ENCODE assay signal across 1 cellular context in the genomic region with DNA sequence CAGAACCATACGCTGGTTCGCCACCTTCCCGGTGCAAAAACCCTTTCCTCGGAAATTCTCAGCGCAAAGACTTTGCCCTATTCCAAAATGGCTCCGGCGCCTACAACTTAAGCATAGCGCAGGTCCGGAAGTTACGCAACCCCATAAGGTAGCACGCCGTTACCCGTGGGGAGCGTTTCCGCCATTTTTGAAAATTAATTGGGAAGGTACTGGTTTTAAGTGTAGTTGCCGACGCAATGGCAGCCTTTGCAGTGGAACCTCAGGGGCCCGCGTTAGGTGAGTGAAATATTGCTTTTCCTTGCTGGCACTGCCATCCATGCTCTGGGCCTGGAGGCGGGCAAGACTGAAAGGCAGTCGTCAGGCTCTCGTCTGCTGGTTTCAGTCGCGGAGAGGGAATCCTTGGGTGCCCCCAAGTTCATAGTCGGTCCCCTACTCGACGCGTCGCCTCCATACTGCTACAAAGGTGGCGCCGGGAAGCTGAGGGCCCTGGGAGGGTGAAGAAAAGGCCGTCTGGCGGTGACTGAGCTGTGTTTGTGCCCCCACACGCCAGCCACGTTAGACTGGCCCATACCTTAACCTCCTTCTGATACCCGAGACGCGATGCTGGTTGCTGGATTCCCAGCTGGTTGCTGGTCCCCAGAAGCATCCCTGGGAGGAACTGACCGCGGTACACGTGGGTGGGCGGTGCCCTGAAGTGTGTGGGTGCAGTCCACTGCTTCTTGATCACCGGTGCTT.
A peak's percentile ranks its signal among the peaks of the same experiment; 100 is the strongest.
TF ChIP-seq lines count a peak whose summit lies in the region.

A gene with protein sequence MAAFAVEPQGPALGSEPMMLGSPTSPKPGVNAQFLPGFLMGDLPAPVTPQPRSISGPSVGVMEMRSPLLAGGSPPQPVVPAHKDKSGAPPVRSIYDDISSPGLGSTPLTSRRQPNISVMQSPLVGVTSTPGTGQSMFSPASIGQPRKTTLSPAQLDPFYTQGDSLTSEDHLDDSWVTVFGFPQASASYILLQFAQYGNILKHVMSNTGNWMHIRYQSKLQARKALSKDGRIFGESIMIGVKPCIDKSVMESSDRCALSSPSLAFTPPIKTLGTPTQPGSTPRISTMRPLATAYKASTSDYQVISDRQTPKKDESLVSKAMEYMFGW (plus strand): TSS at position 222 of the 735 bp plus-strand sequence. CDS start 15 bp downstream, at position 237.

TF ChIP-seq in GM12878, 131 proteins besides CTCF, POLR2A, EP300 and RAD21 (continued from another document and continues in another):
- TF ChIP-seq, protein P1, sequence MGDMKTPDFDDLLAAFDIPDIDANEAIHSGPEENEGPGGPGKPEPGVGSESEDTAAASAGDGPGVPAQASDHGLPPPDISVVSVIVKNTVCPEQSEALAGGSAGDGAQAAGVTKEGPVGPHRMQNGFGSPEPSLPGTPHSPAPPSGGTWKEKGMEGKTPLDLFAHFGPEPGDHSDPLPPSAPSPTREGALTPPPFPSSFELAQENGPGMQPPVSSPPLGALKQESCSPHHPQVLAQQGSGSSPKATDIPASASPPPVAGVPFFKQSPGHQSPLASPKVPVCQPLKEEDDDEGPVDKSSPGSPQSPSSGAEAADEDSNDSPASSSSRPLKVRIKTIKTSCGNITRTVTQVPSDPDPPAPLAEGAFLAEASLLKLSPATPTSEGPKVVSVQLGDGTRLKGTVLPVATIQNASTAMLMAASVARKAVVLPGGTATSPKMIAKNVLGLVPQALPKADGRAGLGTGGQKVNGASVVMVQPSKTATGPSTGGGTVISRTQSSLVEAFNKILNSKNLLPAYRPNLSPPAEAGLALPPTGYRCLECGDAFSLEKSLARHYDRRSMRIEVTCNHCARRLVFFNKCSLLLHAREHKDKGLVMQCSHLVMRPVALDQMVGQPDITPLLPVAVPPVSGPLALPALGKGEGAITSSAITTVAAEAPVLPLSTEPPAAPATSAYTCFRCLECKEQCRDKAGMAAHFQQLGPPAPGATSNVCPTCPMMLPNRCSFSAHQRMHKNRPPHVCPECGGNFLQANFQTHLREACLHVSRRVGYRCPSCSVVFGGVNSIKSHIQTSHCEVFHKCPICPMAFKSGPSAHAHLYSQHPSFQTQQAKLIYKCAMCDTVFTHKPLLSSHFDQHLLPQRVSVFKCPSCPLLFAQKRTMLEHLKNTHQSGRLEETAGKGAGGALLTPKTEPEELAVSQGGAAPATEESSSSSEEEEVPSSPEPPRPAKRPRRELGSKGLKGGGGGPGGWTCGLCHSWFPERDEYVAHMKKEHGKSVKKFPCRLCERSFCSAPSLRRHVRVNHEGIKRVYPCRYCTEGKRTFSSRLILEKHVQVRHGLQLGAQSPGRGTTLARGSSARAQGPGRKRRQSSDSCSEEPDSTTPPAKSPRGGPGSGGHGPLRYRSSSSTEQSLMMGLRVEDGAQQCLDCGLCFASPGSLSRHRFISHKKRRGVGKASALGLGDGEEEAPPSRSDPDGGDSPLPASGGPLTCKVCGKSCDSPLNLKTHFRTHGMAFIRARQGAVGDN (IDR thresholded peaks at IDR 0.05): peak; percentile 52; the same call in 1 of the 2 replicates
- TF ChIP-seq DPF2 (IDR thresholded peaks at IDR 0.05) (0 out of 2 replicates have a peak, but pooled peaks have one; percentile 38), RUNX3 (IDR thresholded peaks at IDR 0.05; ENCODE audit: low read length) (peak; percentile 78), BRCA1 (IDR thresholded peaks at IDR 0.05; ENCODE audit: low read depth, low read length) (no peak), SMAD5 (IDR thresholded peaks at IDR 0.05; ENCODE audit: low read depth) (peak; percentile 38; the same call in 1 of the 2 replicates), PML (IDR thresholded peaks at IDR 0.05; ENCODE audit: low read length) (peak; percentile 68; the same call in 1 of the 2 replicates), FOS (IDR thresholded peaks at IDR 0.05; ENCODE audit: borderline replicate concordance, extremely low read depth, insufficient read length) (no peak), STAT3 (IDR thresholded peaks at IDR 0.05; ENCODE audit: low read depth, low read length) (no peak), YY1 (IDR thresholded peaks at IDR 0.05; ENCODE audit: low read depth, low read length) (peak; percentile 100), WRNIP1 (IDR thresholded peaks at IDR 0.05; ENCODE audit: borderline replicate concordance, low read depth, low read length) (no peak), ETV6 (conservative IDR thresholded peaks at IDR 0.05 in 1 of 2, IDR thresholded peaks at IDR 0.05 in 1 of 2; ENCODE audit: borderline replicate concordance in 1 of 2, low read depth in 1 of 2) (no peak), HDAC2 (IDR thresholded peaks at IDR 0.05) (0 out of 2 replicates have a peak, but pooled peaks have one; percentile 25), ZNF24 (IDR thresholded peaks at IDR 0.05) (0 out of 2 replicates have a peak, but pooled peaks have one; percentile 7), CREM (IDR thresholded peaks at IDR 0.05; ENCODE audit: low read depth) (peak; percentile 86), CHD2 (IDR thresholded peaks at IDR 0.05; ENCODE audit: borderline replicate concordance, low read depth, low read length) (peak; percentile 40; the same call in 1 of the 2 replicates), HDGF (IDR thresholded peaks at IDR 0.05) (no peak), LARP7 (IDR thresholded peaks at IDR 0.05) (0 out of 2 replicates have a peak, but pooled peaks have one; percentile 48), ASH2L (IDR thresholded peaks at IDR 0.05; ENCODE audit: borderline replicate concordance, low read depth) (0 out of 2 replicates have a peak, but pooled peaks have one; percentile 26), SPI1 (IDR thresholded peaks at IDR 0.05; ENCODE audit: borderline replicate concordance, insufficient read depth, low read depth, low read length) (peak; percentile 91), NR2C1 (IDR thresholded peaks at IDR 0.05) (peak; percentile 53; the same call in 1 of the 2 replicates), NFYA (IDR thresholded peaks at IDR 0.05; ENCODE audit: borderline replicate concordance, low read depth, low read length) (no peak), CREB1 (IDR thresholded peaks at IDR 0.05; ENCODE audit: low read depth) (peak; percentile 94), JUNB (IDR thresholded peaks at IDR 0.05) (no peak), CBX5 (IDR thresholded peaks at IDR 0.05; ENCODE audit: low read depth) (no peak), ZNF217 (IDR thresholded peaks at IDR 0.05) (no peak), SIX5 (IDR thresholded peaks at IDR 0.05; ENCODE audit: low read depth, low read length, severe bottlenecking) (peak; percentile 75), MTA2 (IDR thresholded peaks at IDR 0.05; ENCODE audit: low read depth) (peak; percentile 18; the same call in 1 of the 2 replicates)
- TF ChIP-seq, protein P2, sequence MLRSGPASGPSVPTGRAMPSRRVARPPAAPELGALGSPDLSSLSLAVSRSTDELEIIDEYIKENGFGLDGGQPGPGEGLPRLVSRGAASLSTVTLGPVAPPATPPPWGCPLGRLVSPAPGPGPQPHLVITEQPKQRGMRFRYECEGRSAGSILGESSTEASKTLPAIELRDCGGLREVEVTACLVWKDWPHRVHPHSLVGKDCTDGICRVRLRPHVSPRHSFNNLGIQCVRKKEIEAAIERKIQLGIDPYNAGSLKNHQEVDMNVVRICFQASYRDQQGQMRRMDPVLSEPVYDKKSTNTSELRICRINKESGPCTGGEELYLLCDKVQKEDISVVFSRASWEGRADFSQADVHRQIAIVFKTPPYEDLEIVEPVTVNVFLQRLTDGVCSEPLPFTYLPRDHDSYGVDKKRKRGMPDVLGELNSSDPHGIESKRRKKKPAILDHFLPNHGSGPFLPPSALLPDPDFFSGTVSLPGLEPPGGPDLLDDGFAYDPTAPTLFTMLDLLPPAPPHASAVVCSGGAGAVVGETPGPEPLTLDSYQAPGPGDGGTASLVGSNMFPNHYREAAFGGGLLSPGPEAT (IDR thresholded peaks at IDR 0.05; ENCODE audit: low read depth): peak; percentile 62; the same call in 1 of the 2 replicates
- TF ChIP-seq, protein P3, sequence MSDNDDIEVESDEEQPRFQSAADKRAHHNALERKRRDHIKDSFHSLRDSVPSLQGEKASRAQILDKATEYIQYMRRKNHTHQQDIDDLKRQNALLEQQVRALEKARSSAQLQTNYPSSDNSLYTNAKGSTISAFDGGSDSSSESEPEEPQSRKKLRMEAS (IDR thresholded peaks at IDR 0.05; ENCODE audit: low read depth, low read length): peak; percentile 80
- TF ChIP-seq, protein P4, sequence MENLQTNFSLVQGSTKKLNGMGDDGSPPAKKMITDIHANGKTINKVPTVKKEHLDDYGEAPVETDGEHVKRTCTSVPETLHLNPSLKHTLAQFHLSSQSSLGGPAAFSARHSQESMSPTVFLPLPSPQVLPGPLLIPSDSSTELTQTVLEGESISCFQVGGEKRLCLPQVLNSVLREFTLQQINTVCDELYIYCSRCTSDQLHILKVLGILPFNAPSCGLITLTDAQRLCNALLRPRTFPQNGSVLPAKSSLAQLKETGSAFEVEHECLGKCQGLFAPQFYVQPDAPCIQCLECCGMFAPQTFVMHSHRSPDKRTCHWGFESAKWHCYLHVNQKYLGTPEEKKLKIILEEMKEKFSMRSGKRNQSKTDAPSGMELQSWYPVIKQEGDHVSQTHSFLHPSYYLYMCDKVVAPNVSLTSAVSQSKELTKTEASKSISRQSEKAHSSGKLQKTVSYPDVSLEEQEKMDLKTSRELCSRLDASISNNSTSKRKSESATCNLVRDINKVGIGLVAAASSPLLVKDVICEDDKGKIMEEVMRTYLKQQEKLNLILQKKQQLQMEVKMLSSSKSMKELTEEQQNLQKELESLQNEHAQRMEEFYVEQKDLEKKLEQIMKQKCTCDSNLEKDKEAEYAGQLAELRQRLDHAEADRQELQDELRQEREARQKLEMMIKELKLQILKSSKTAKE (IDR thresholded peaks at IDR 0.05; ENCODE audit: low read depth, poor library complexity, severe bottlenecking): no peak
- TF ChIP-seq, protein P5, sequence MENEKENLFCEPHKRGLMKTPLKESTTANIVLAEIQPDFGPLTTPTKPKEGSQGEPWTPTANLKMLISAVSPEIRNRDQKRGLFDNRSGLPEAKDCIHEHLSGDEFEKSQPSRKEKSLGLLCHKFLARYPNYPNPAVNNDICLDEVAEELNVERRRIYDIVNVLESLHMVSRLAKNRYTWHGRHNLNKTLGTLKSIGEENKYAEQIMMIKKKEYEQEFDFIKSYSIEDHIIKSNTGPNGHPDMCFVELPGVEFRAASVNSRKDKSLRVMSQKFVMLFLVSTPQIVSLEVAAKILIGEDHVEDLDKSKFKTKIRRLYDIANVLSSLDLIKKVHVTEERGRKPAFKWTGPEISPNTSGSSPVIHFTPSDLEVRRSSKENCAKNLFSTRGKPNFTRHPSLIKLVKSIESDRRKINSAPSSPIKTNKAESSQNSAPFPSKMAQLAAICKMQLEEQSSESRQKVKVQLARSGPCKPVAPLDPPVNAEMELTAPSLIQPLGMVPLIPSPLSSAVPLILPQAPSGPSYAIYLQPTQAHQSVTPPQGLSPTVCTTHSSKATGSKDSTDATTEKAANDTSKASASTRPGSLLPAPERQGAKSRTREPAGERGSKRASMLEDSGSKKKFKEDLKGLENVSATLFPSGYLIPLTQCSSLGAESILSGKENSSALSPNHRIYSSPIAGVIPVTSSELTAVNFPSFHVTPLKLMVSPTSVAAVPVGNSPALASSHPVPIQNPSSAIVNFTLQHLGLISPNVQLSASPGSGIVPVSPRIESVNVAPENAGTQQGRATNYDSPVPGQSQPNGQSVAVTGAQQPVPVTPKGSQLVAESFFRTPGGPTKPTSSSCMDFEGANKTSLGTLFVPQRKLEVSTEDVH (IDR thresholded peaks at IDR 0.05; ENCODE audit: low read depth, partially characterized antibody): no peak
- TF ChIP-seq, protein P6, sequence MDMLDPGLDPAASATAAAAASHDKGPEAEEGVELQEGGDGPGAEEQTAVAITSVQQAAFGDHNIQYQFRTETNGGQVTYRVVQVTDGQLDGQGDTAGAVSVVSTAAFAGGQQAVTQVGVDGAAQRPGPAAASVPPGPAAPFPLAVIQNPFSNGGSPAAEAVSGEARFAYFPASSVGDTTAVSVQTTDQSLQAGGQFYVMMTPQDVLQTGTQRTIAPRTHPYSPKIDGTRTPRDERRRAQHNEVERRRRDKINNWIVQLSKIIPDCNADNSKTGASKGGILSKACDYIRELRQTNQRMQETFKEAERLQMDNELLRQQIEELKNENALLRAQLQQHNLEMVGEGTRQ (IDR thresholded peaks at IDR 0.05; ENCODE audit: borderline replicate concordance, low read depth, low read length): peak; percentile 9; the same call in 1 of the 2 replicates
- TF ChIP-seq, protein P7, sequence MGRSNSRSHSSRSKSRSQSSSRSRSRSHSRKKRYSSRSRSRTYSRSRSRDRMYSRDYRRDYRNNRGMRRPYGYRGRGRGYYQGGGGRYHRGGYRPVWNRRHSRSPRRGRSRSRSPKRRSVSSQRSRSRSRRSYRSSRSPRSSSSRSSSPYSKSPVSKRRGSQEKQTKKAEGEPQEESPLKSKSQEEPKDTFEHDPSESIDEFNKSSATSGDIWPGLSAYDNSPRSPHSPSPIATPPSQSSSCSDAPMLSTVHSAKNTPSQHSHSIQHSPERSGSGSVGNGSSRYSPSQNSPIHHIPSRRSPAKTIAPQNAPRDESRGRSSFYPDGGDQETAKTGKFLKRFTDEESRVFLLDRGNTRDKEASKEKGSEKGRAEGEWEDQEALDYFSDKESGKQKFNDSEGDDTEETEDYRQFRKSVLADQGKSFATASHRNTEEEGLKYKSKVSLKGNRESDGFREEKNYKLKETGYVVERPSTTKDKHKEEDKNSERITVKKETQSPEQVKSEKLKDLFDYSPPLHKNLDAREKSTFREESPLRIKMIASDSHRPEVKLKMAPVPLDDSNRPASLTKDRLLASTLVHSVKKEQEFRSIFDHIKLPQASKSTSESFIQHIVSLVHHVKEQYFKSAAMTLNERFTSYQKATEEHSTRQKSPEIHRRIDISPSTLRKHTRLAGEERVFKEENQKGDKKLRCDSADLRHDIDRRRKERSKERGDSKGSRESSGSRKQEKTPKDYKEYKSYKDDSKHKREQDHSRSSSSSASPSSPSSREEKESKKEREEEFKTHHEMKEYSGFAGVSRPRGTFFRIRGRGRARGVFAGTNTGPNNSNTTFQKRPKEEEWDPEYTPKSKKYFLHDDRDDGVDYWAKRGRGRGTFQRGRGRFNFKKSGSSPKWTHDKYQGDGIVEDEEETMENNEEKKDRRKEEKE (IDR thresholded peaks at IDR 0.05): no peak
